In genomic region chr13:111508164-111508870, GRCh38 we compare ENCODE assay signal across 17 cellular contexts.
"Had no signal": no experiment of that assay in that cellular context is flagged by ENCODE, and none has a peak within 500 bp of the region (broad histone marks: within the 10 kb centered on the region; RNA-seq: fewer than 3 reads in every experiment).

No MANE protein-coding gene starts in this region.

- H3K36me3 ChIP-seq: sigmoid colon, thoracic aorta had no signal

- H3K4me3 ChIP-seq: lung, sigmoid colon, thoracic aorta had no signal

- H3K9me3 ChIP-seq: sigmoid colon, thoracic aorta had no signal

- ATAC-seq: activated CD8-positive, alpha-beta T cell treated with anti-CD3 and anti-CD28 coated beads, Interleukin-2, amount 10 ng/mL, durations not matched to agents 7 days and 5 days; activated naive CD8-positive, alpha-beta T cell treated with anti-CD3 and anti-CD28 coated beads, Interleukin-2, amount 50 U/mL, for 24 hours; left cardiac atrium; stimulated activated naive CD8-positive, alpha-beta T cell treated with anti-CD3 and anti-CD28 coated beads, Interleukin-15, amount 100 ng/mL, for 72 hours had no signal

- H3K27ac ChIP-seq: sigmoid colon, thoracic aorta had no signal

- DNase-seq: activated CD4-positive, alpha-beta T cell treated with anti-CD3 and anti-CD28 coated beads, Interleukin-2, amount 10 ng/mL, durations not matched to agents 24 days and 14 days; activated CD4-positive, CD25-positive, alpha-beta regulatory T cell; activated CD8-positive, alpha-beta T cell treated with anti-CD3 and anti-CD28 coated beads, Interleukin-2, amount 10 ng/mL, durations not matched to agents 7 days and 5 days; activated naive CD4-positive, alpha-beta T cell treated with anti-CD3 and anti-CD28 coated beads for 36 hours; activated naive CD8-positive, alpha-beta T cell treated with anti-CD3 and anti-CD28 coated beads, Interleukin-2, amount 50 U/mL, for 24 hours; activated T-cell treated with anti-CD3 and anti-CD28 coated beads for 4 hours; aorta; effector CD8-positive, alpha-beta T cell; foreskin fibroblast; left cardiac atrium; midbrain; sigmoid colon; stimulated activated CD4-positive, alpha-beta T cell treated with anti-CD3 and anti-CD28 coated beads, Interleukin-1b, Interleukin-23, amount 100 ng/mL, for 48 hours; stimulated activated naive CD8-positive, alpha-beta T cell treated with anti-CD3 and anti-CD28 coated beads, Interleukin-15, amount 100 ng/mL, for 72 hours; T-helper 2 cell had no signal

- H3K4me1 ChIP-seq: sigmoid colon had no signal
